ENCODE assay signal across 2 cellular contexts in genomic region chr2:21467280-21467818, GRCh38.
TF ChIP-seq lines count a peak whose summit lies in the region.

No MANE protein-coding gene starts in this region.

TF ChIP-seq in HepG2, 621 proteins besides CTCF, POLR2A, EP300 and RAD21:
- no peak for TF ChIP-seq ZNF616 (CRISPR knock-in tag; IDR thresholded peaks at IDR 0.05; ENCODE audit: low read depth)
- no peak for TF ChIP-seq TP53 (CRISPR knock-in tag; conservative IDR thresholded peaks at IDR 0.05)
- TF ChIP-seq MAFF (IDR thresholded peaks at IDR 0.05; ENCODE audit: low read depth, low read length), result peak; percentile 91
- TF ChIP-seq CAMTA2 (CRISPR knock-in tag; IDR thresholded peaks at IDR 0.05; ENCODE audit: borderline replicate concordance), result no peak
- TF ChIP-seq KMT2A (CRISPR knock-in tag; IDR thresholded peaks at IDR 0.05), result no peak
- TF ChIP-seq MAFK (conservative IDR thresholded peaks at IDR 0.05 in 1 of 2, IDR thresholded peaks at IDR 0.05 in 1 of 2; ENCODE audit: low read length in 2 of 2), result peak; percentile 89 to 94
- TF ChIP-seq SOX13 (IDR thresholded peaks at IDR 0.05), result no peak
- TF ChIP-seq SOX13 (CRISPR knock-in tag; conservative IDR thresholded peaks at IDR 0.05 in 1 of 2, IDR thresholded peaks at IDR 0.05 in 1 of 2), result no peak
- no peak for TF ChIP-seq ADNP (CRISPR knock-in tag; IDR thresholded peaks at IDR 0.05)
- no peak for TF ChIP-seq MYPOP (CRISPR knock-in tag; IDR thresholded peaks at IDR 0.05)
- TF ChIP-seq, protein P1, sequence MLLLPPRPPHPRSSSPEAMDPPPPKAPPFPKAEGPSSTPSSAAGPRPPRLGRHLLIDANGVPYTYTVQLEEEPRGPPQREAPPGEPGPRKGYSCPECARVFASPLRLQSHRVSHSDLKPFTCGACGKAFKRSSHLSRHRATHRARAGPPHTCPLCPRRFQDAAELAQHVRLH (CRISPR knock-in tag; IDR thresholded peaks at IDR 0.05; ENCODE audit: borderline replicate concordance, low read depth), result no peak
- TF ChIP-seq, protein P2, sequence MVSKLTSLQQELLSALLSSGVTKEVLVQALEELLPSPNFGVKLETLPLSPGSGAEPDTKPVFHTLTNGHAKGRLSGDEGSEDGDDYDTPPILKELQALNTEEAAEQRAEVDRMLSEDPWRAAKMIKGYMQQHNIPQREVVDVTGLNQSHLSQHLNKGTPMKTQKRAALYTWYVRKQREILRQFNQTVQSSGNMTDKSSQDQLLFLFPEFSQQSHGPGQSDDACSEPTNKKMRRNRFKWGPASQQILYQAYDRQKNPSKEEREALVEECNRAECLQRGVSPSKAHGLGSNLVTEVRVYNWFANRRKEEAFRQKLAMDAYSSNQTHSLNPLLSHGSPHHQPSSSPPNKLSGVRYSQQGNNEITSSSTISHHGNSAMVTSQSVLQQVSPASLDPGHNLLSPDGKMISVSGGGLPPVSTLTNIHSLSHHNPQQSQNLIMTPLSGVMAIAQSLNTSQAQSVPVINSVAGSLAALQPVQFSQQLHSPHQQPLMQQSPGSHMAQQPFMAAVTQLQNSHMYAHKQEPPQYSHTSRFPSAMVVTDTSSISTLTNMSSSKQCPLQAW (CRISPR knock-in tag; IDR thresholded peaks at IDR 0.05), result no peak
- no peak for TF ChIP-seq ZNF670 (CRISPR knock-in tag; IDR thresholded peaks at IDR 0.05; ENCODE audit: borderline replicate concordance)

TF ChIP-seq in K562, 482 proteins besides CTCF, POLR2A, EP300 and RAD21:
- TF ChIP-seq MAFF (IDR thresholded peaks at IDR 0.05; ENCODE audit: low read length) (peak; percentile 54), ZZZ3 (IDR thresholded peaks at IDR 0.05) (no peak), BRD9 (IDR thresholded peaks at IDR 0.05; ENCODE audit: low read depth, partially characterized antibody) (no peak), NCOA4 (IDR thresholded peaks at IDR 0.05; ENCODE audit: partially characterized antibody) (no peak), ZNF583 (CRISPR knock-in tag; IDR thresholded peaks at IDR 0.05) (no peak), MAFG (tag; conservative IDR thresholded peaks at IDR 0.05) (peak; percentile 29; the same call in 1 of the 2 replicates), MAFK (IDR thresholded peaks at IDR 0.05; ENCODE audit: low read length) (peak; percentile 56), ZC3H11A (IDR thresholded peaks at IDR 0.05; ENCODE audit: low read depth, low read length) (no peak), ZNF316 (IDR thresholded peaks at IDR 0.05) (peak; percentile 40; the same call in 1 of the 2 replicates), TAL1 (IDR thresholded peaks at IDR 0.05) (no peak), RBM34 (IDR thresholded peaks at IDR 0.05; ENCODE audit: borderline replicate concordance, insufficient read depth, low read length) (no peak), SMARCC2 (IDR thresholded peaks at IDR 0.05; ENCODE audit: low read depth) (no peak), ASH1L (IDR thresholded peaks at IDR 0.05; ENCODE audit: borderline replicate concordance, low read depth, partially characterized antibody) (no peak), C11orf30 (IDR thresholded peaks at IDR 0.05; ENCODE audit: low read depth) (peak; percentile 30; the same call in 1 of the 2 replicates), HSF4 (CRISPR knock-in tag; IDR thresholded peaks at IDR 0.05; ENCODE audit: borderline replicate concordance) (no peak), LCOR (CRISPR knock-in tag; IDR thresholded peaks at IDR 0.05) (no peak)
- TF ChIP-seq, protein P3, sequence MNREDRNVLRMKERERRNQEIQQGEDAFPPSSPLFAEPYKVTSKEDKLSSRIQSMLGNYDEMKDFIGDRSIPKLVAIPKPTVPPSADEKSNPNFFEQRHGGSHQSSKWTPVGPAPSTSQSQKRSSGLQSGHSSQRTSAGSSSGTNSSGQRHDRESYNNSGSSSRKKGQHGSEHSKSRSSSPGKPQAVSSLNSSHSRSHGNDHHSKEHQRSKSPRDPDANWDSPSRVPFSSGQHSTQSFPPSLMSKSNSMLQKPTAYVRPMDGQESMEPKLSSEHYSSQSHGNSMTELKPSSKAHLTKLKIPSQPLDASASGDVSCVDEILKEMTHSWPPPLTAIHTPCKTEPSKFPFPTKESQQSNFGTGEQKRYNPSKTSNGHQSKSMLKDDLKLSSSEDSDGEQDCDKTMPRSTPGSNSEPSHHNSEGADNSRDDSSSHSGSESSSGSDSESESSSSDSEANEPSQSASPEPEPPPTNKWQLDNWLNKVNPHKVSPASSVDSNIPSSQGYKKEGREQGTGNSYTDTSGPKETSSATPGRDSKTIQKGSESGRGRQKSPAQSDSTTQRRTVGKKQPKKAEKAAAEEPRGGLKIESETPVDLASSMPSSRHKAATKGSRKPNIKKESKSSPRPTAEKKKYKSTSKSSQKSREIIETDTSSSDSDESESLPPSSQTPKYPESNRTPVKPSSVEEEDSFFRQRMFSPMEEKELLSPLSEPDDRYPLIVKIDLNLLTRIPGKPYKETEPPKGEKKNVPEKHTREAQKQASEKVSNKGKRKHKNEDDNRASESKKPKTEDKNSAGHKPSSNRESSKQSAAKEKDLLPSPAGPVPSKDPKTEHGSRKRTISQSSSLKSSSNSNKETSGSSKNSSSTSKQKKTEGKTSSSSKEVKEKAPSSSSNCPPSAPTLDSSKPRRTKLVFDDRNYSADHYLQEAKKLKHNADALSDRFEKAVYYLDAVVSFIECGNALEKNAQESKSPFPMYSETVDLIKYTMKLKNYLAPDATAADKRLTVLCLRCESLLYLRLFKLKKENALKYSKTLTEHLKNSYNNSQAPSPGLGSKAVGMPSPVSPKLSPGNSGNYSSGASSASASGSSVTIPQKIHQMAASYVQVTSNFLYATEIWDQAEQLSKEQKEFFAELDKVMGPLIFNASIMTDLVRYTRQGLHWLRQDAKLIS (CRISPR knock-in tag; IDR thresholded peaks at IDR 0.05), result no peak
- TF ChIP-seq, protein P4, sequence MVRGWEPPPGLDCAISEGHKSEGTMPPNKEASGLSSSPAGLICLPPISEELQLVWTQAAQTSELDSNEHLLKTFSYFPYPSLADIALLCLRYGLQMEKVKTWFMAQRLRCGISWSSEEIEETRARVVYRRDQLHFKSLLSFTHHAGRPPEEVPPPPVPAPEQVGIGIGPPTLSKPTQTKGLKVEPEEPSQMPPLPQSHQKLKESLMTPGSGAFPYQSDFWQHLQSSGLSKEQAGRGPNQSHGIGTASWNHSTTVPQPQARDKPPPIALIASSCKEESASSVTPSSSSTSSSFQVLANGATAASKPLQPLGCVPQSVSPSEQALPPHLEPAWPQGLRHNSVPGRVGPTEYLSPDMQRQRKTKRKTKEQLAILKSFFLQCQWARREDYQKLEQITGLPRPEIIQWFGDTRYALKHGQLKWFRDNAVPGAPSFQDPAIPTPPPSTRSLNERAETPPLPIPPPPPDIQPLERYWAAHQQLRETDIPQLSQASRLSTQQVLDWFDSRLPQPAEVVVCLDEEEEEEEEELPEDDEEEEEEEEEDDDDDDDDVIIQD (CRISPR knock-in tag; IDR thresholded peaks at IDR 0.05), result no peak
- TF ChIP-seq, protein P5, sequence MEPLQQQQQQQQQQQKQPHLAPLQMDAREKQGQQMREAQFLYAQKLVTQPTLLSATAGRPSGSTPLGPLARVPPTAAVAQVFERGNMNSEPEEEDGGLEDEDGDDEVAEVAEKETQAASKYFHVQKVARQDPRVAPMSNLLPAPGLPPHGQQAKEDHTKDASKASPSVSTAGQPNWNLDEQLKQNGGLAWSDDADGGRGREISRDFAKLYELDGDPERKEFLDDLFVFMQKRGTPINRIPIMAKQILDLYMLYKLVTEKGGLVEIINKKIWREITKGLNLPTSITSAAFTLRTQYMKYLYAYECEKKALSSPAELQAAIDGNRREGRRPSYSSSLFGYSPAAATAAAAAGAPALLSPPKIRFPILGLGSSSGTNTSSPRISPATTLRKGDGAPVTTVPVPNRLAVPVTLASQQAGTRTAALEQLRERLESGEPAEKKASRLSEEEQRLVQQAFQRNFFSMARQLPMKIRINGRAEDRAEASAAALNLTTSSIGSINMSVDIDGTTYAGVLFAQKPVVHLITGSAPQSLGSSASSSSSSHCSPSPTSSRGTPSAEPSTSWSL (CRISPR knock-in tag; IDR thresholded peaks at IDR 0.05; ENCODE audit: borderline replicate concordance), result no peak
